Comparison of ENCODE assay signal across 8 cellular contexts in the genomic region with DNA sequence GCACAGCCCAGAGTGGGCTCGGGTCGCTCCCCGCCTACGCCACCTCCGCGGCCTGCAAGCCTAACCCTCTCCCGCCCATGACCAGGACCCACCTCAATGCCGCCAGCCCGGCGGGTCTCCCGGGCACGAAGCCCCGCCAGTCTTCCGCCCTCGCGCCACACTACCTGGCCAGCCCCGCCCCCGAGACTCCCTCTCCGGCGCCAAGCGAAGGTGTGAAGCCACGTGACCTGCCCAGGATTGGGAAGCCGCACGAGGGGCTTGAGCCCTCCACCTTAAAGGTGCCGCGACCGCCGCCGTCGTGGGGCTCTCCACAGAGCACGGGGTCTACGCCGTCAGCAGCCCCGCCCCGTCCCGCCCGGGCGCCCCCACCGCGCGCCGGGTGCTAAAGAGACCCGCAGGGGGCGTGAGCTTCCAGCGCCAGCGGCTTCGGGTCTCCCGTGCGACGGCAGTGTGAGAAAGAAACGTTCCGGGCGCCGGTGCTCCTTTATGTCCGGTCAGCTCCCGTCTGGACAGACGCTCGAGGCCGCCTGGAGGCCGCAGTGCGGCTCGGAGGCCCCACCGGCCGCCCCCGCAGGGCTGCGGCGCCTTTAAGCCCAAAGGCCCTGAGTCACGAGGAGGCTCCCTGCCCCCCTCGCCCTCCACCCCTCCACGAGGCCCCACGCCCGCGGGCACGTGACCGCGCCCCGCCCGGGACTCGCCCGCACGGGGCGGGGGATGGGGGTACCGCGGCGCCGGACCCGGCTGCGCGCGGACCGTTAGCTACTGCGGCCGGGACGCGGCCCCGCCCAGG. TPM values are rescaled to one million over a fixed set of nuclear protein-coding genes. Genes with fewer than 3 reads are reported as not detected.
DNase-seq lines count a peak whose midpoint lies in the region; ATAC-seq and TF ChIP-seq lines count a peak whose summit lies in the region.

A gene (minus strand): TSS at position 319 of the 790 bp plus-strand sequence. CDS start 18,904 bp downstream, outside the sequence.

- H3K4me3 ChIP-seq in WI38 (ENCODE audit: low read depth, low read length) (peak within 1 kb of the TSS; percentile 51), lower leg skin (ENCODE audit: low read depth, poor library complexity, severe bottlenecking) (peak within 1 kb of the TSS; percentile 37)

- TF ChIP-seq POLR2A in lower leg skin (IDR thresholded peaks at IDR 0.05) = no peak

- WGBS in lower leg skin, 2 donors = 0 to 8% methylated on average over 5 to 20 of the region's 96 CpGs

- ATAC-seq in HG02642 (IDR thresholded peaks at IDR 0.05; ENCODE audit: poor library complexity, unreplicated experiment) = peak; percentile 49
- no peak for ATAC-seq in GM19395 (IDR thresholded peaks at IDR 0.05; ENCODE audit: unreplicated experiment)

- intact Hi-C loops in lower leg skin (cut with DNase I; ENCODE audit: low total_unique reads) = no loop called here

- DNase-seq in CD1c-positive myeloid dendritic cell (ENCODE audit: extremely low spot score) = peak; percentile 34
- DNase-seq in dermis blood vessel endothelial cell = peak; percentile 12
- peak; percentile 28 to 92 for DNase-seq in lower leg skin (ENCODE audit: low spot score in 2 of 2)
- peak; percentile 43 for DNase-seq in stimulated activated CD8-positive, alpha-beta memory T cell treated with anti-CD3 and anti-CD28 coated beads, Interleukin-12 subunit alpha, Interleukin-12 subunit beta, amount 100 ng/mL, for 4 hours (ENCODE audit: low read depth)
- DNase-seq in effector CD4-positive, alpha-beta T cell = no peak

- 0 out of 2 replicates have a peak, but pooled peaks have one; percentile 5 for TF ChIP-seq CTCF in WI38 (IDR thresholded peaks at IDR 0.05; ENCODE audit: low read depth, low read length)
- TF ChIP-seq CTCF in lower leg skin (IDR thresholded peaks at IDR 0.05) = no peak

RNA-seq across cellular contexts. Expression of the gene that starts here (rescaled TPM):
- total RNA-seq in dermis blood vessel endothelial cell = not detected in 2 replicates
- 1 to 10 TPM in 2 of 4 donors, under 1 TPM in 2; 0.15 to 2.9 (median 1.3) TPM for total RNA-seq in lower leg skin

Comparison
In these comparisons a context has a peak if more than half of its experiments do, and no peak if none do; other contexts are left out.
1. Peak in DNase-seq in dermis blood vessel endothelial cell; RNA of the gene not detected or under 1 TPM.